Comparison of ENCODE assay signal across 17 cellular contexts in the genomic region with DNA sequence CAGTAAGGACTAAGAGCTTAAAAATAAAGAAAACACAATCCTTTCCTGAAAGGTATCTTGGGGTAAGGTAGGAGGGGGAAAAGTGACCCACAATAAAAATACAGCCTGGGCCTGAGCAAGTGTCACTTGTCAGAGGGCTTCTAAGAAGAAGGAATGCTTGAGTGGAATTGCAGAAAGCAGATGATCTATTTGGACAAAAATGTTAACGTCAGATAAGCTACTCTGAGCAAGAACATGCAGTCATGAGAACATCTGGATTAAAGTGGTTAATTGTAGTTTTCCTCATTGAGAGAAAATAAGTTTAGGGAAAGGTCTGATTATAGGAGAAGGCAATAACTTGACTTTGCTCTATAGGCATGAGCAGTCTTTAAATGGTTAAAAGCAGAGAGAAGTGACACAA.
DNase-seq lines count a peak whose midpoint lies in the region; ATAC-seq and TF ChIP-seq lines count a peak whose summit lies in the region.
"Had no signal": no experiment of that assay in that cellular context is flagged by ENCODE, and none has a peak within 500 bp of the region (broad histone marks: within the 10 kb centered on the region; RNA-seq: fewer than 3 reads in every experiment).

No MANE protein-coding gene starts in this region.

- H3K4ac ChIP-seq in mesenchymal stem cell (ENCODE audit: low read depth in 1 of 2, low read length in 2 of 2): no peak overlapping the region

- no peaks in the 10 kb centered on the region for H3K36me3 ChIP-seq in mesenchymal stem cell (ENCODE audit: control insufficient read depth in 1 of 2, insufficient read depth in 2 of 2, low read depth in 1 of 2, low read length in 2 of 2)
- H3K36me3 ChIP-seq: BE2C, HAP-1 had no signal

- no peaks in the 10 kb centered on the region for H3K9me3 ChIP-seq in mesenchymal stem cell (ENCODE audit: control insufficient read depth, low read length)
- H3K9me3 ChIP-seq: BE2C, HAP-1 had no signal

- no peak overlapping the region for H2BK5ac ChIP-seq in mesenchymal stem cell (ENCODE audit: low read depth, low read length, poor library complexity, severe bottlenecking)

- H3K4me2 ChIP-seq in mesenchymal stem cell (ENCODE audit: low read length, poor library complexity, severe bottlenecking): no peak overlapping the region

- TF ChIP-seq CTCF in AG10803 (conservative IDR thresholded peaks at IDR 0.05; ENCODE audit: low read length): no peak
- TF ChIP-seq CTCF in cardiac fibroblast (IDR thresholded peaks at IDR 0.05; ENCODE audit: low read depth, low read length): no peak

- H3K4me1 ChIP-seq in mesenchymal stem cell (ENCODE audit: control insufficient read depth, insufficient read depth, low read depth, low read length): peaks cover 2% of the 10 kb centered on the region
- H3K4me1 ChIP-seq: BE2C, HAP-1 had no signal

- no peak for ATAC-seq in HG03565 (IDR thresholded peaks at IDR 0.05; ENCODE audit: unreplicated experiment)
- ATAC-seq: CD8-positive, alpha-beta T cell had no signal

- WGBS in mesenchymal stem cell: 14% methylated on average over 1 of the region's 1 CpG

- H3K14ac ChIP-seq in mesenchymal stem cell (ENCODE audit: low read length in 2 of 2): no peak overlapping the region

- DNase-seq in AG10803 (ENCODE audit: low read depth) (peak; percentile 51), HS-5 (ENCODE audit: low read depth) (peak; percentile 13), cardiac fibroblast (ENCODE audit: low read depth in 2 of 2) (peak; percentile 51 to 66), mesenchymal stem cell (peak; percentile 54), cerebellar nuclear complex (lab: John Stamatoyannopoulos, UW) (no peak), H4 (ENCODE audit: low spot score) (no peak)
- DNase-seq: BE2C; CD8-positive, alpha-beta T cell; COR-L47; DMS153; DMS79 treated with DMSO at 0.1 percent for 48 hours; GDM1; GOT3; HFFc6 had no signal

- no peak overlapping the region for H3K18ac ChIP-seq in mesenchymal stem cell (ENCODE audit: low read depth in 1 of 2, low read length in 2 of 2)

- H2AFZ ChIP-seq in mesenchymal stem cell (ENCODE audit: low read depth, low read length): no peak overlapping the region

- no peak overlapping the region for H2BK12ac ChIP-seq in mesenchymal stem cell (ENCODE audit: low read length in 2 of 2)

- H3K4me3 ChIP-seq in AG10803 (ENCODE audit: low read length) (no peak overlapping the region), cardiac fibroblast (replicated peaks in 1 of 2; ENCODE audit: low read depth in 2 of 2, low read length in 2 of 2) (no peak overlapping the region), mesenchymal stem cell (ENCODE audit: insufficient read depth in 1 of 2, low read depth in 1 of 2, low read length in 2 of 2) (no peak overlapping the region)
- H3K4me3 ChIP-seq: HAP-1 had no signal

- no peak overlapping the region for H4K91ac ChIP-seq in mesenchymal stem cell (ENCODE audit: low read length)

- no peak overlapping the region for H2AK5ac ChIP-seq in mesenchymal stem cell (ENCODE audit: low read length, severe bottlenecking)

- no peak overlapping the region for H3K23ac ChIP-seq in mesenchymal stem cell (ENCODE audit: low read length in 2 of 2)

- no peaks in the 10 kb centered on the region for H3K27me3 ChIP-seq in mesenchymal stem cell (ENCODE audit: control insufficient read depth in 1 of 2, insufficient read depth in 1 of 2, low read length in 2 of 2)
- H3K27me3 ChIP-seq: BE2C had no signal

- no peak overlapping the region for H2BK120ac ChIP-seq in mesenchymal stem cell (ENCODE audit: low read depth, low read length)

- H2BK15ac ChIP-seq in mesenchymal stem cell (ENCODE audit: low read depth, poor library complexity, severe bottlenecking): no peak overlapping the region

- H3K27ac ChIP-seq in mesenchymal stem cell (ENCODE audit: low read length, poor library complexity, severe bottlenecking): no peak overlapping the region
- H3K27ac ChIP-seq: C4-2B had no signal

- H4K8ac ChIP-seq in mesenchymal stem cell (ENCODE audit: low read length): no peak overlapping the region

- no peaks in the 10 kb centered on the region for H3K79me1 ChIP-seq in mesenchymal stem cell (replicated peaks; ENCODE audit: low read length, poor library complexity, severe bottlenecking)

- no peak overlapping the region for H3K9ac ChIP-seq in mesenchymal stem cell (ENCODE audit: low read length)

Comparison
In these comparisons a context has a peak if more than half of its experiments do, and no peak if none do; other contexts are left out.
1. DNase-seq: peak in AG10803 (single experiment), HS-5 (single experiment), cardiac fibroblast (2 of 2) and mesenchymal stem cell (single experiment); none in cerebellar nuclear complex (0 of 2) and H4 (single experiment).